ENCODE assay signal across 8 cellular contexts in genomic region chr22:19943665-19944026, GRCh38. TPM values are rescaled to one million over a fixed set of nuclear protein-coding genes. Genes with fewer than 3 reads are reported as not detected.
DNase-seq lines count a peak whose midpoint lies in the region; ATAC-seq and TF ChIP-seq lines count a peak whose summit lies in the region.

No MANE protein-coding gene starts in this region.

- no peaks in the 10 kb centered on the region for H3K9me3 Mint-ChIP-seq in activated T-cell treated with anti-CD3 and anti-CD28 coated beads, Interleukin-2, amount 50 U/mL, for 4 hours

- H3K27ac ChIP-seq in SU-DHL-6 (ENCODE audit: low read depth, low read length) (no peak overlapping the region), skeletal muscle tissue (ENCODE audit: low read depth, low read length) (peak overlapping the region; percentile 94)

- no peaks in the 10 kb centered on the region for H3K9me3 ChIP-seq in SU-DHL-6 (ENCODE audit: insufficient read depth, low read length)
- no peaks in the 10 kb centered on the region for H3K9me3 ChIP-seq in skeletal muscle tissue (ENCODE audit: control insufficient read depth in 3 of 3, low read length in 3 of 3)

- TF ChIP-seq CTCF in SU-DHL-6 (IDR thresholded peaks at IDR 0.05; ENCODE audit: insufficient read depth, low read length, poor library complexity, severe bottlenecking) = no peak
- no peak for TF ChIP-seq CTCF in fibroblast of pulmonary artery (IDR thresholded peaks at IDR 0.05; ENCODE audit: low read length, missing control alignments)

- ATAC-seq in activated T-cell treated with anti-CD3 and anti-CD28 coated beads, Interleukin-2, amount 50 U/mL, for 4 hours = no peak

- H3K4me1 ChIP-seq in skeletal muscle tissue (ENCODE audit: control insufficient read depth in 3 of 3, insufficient read depth in 3 of 3, low read length in 3 of 3) = peaks cover 29 to 52% (median 50%) of the 10 kb centered on the region in 3 donors

- H3K27me3 Mint-ChIP-seq in activated T-cell treated with anti-CD3 and anti-CD28 coated beads, Interleukin-2, amount 50 U/mL, for 4 hours (ENCODE audit: low read depth) = no peaks in the 10 kb centered on the region

- H3K27me3 ChIP-seq in SU-DHL-6 (ENCODE audit: low read length) (no peaks in the 10 kb centered on the region), skeletal muscle tissue (ENCODE audit: control insufficient read depth in 3 of 3, insufficient read depth in 3 of 3, low read length in 3 of 3) (no peaks in the 10 kb centered on the region)

- H3K36me3 Mint-ChIP-seq in activated T-cell treated with anti-CD3 and anti-CD28 coated beads, Interleukin-2, amount 50 U/mL, for 4 hours (ENCODE audit: insufficient read depth) = peaks cover 5% of the 10 kb centered on the region

- H3K4me1 Mint-ChIP-seq in activated T-cell treated with anti-CD3 and anti-CD28 coated beads, Interleukin-2, amount 50 U/mL, for 4 hours (ENCODE audit: low read depth) = peaks cover 39% of the 10 kb centered on the region

- no peaks in the 10 kb centered on the region for H3K9me2 ChIP-seq in SU-DHL-6 (replicated peaks; ENCODE audit: insufficient read depth, low read length)

- no peaks in the 10 kb centered on the region for H4K20me1 ChIP-seq in SU-DHL-6 (ENCODE audit: low read depth, low read length)

- no peaks in the 10 kb centered on the region for H3K36me3 ChIP-seq in SU-DHL-6 (ENCODE audit: low read length)
- H3K36me3 ChIP-seq in skeletal muscle tissue (ENCODE audit: control insufficient read depth in 3 of 3, insufficient read depth in 3 of 3, low read length in 3 of 3) = no peaks in the 10 kb centered on the region

- DNase-seq in activated T-cell treated with anti-CD3 and anti-CD28 coated beads, Interleukin-2, amount 50 U/mL, for 4 hours = no peak
- no peak for DNase-seq in activated T-cell treated with anti-CD3 and anti-CD28 coated beads, Interleukin-2, amount 50 U/mL, for 1 hour
- DNase-seq in fibroblast of pulmonary artery (ENCODE audit: low read depth) (peak; percentile 35), NCI-H1048 (lab: John Stamatoyannopoulos, UW) (no peak)
- no peak for DNase-seq in NK-92 treated with Interleukin-12 subunit alpha and Interleukin-12 subunit beta, amount 100 ng/mL, for 24 hours (lab: John Stamatoyannopoulos, UW)
- no peak for DNase-seq in activated CD4-positive, alpha-beta T cell treated with anti-CD3 and anti-CD28 coated beads, Interleukin-2, amount 50 U/mL, for 4 hours

- no peak overlapping the region for H3K9ac ChIP-seq in SU-DHL-6 (ENCODE audit: low read length)
- H3K9ac ChIP-seq in skeletal muscle tissue (ENCODE audit: low read depth in 1 of 3, low read length in 3 of 3) = peak overlapping the region; percentile 54 to 96 (median 65)

- peak overlapping the region; percentile 46 for H3K4me3 Mint-ChIP-seq in activated T-cell treated with anti-CD3 and anti-CD28 coated beads, Interleukin-2, amount 50 U/mL, for 4 hours

- H3K79me2 ChIP-seq in SU-DHL-6 (ENCODE audit: insufficient read depth, low read length) = peaks cover 19% of the 10 kb centered on the region

- H3K4me2 ChIP-seq in SU-DHL-6 (ENCODE audit: low read depth, low read length, poor library complexity, severe bottlenecking) = peak overlapping the region; percentile 94

- no peak overlapping the region for H3K4me3 ChIP-seq in SU-DHL-6 (ENCODE audit: insufficient read depth, low read length, poor library complexity, severe bottlenecking)
- no peak overlapping the region for H3K4me3 ChIP-seq in fibroblast of pulmonary artery (replicated peaks; ENCODE audit: low read depth, low read length)
- H3K4me3 ChIP-seq in skeletal muscle tissue (ENCODE audit: low read length in 3 of 3) = peak overlapping the region in 2 of 3 donors; percentile 24 to 35

- H2AFZ ChIP-seq in SU-DHL-6 (ENCODE audit: low read depth, low read length, severe bottlenecking) = no peak overlapping the region

- no peaks in the 10 kb centered on the region; the same call in 1 of the 2 replicates for H3F3A ChIP-seq in SU-DHL-6 (ENCODE audit: insufficient read depth)

RNA-seq across cellular contexts. Expression of gene TXNRD2, which starts 2.0 kb away (rescaled TPM):
- 10 to 100 TPM; 15.4 to 21.6 (median 19.4) TPM for total RNA-seq in activated T-cell treated with anti-CD3 and anti-CD28 coated beads, Interleukin-2, amount 50 U/mL, for 4 hours
- 13.6 TPM for total RNA-seq in skeletal muscle tissue

RNA-seq across cellular contexts. Expression of gene COMT, which starts 2.1 kb away (rescaled TPM):
- total RNA-seq in activated T-cell treated with anti-CD3 and anti-CD28 coated beads, Interleukin-2, amount 50 U/mL, for 4 hours = 100 to 1,000 TPM in 1 of 3 donors, 10 to 100 TPM in 2; 95.0 to 118 (median 95.5) TPM
- 25.6 TPM for total RNA-seq in skeletal muscle tissue

Comparison
In these comparisons a context has a peak if more than half of its experiments do, and no peak if none do; other contexts are left out.
1. H3K4me3 ChIP-seq: peak in skeletal muscle tissue (2 of 3); none in SU-DHL-6 (single experiment) and fibroblast of pulmonary artery (single experiment).